In the genomic region with DNA sequence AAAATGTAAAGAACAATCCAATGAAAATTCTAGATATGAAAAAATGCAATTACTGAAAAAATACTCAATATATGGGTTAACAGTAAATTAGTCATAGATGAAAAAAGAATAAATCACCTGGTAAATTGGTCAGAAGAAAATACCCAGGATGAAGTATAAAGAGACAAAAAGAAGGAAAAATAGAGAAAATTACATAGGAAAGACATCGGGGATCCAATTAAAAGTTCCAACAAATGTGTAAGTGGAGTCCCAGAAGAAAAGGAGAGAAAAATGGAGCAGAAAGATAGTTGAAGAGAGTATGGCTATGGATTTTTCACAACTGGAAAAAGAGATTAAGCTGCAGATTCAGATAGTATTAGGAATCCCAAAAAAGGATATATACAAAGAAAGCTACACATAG, we compare ENCODE assay signal across 7 cellular contexts.
"Had no signal": no experiment of that assay in that cellular context is flagged by ENCODE, and none has a peak within 500 bp of the region (broad histone marks: within the 10 kb centered on the region; RNA-seq: fewer than 3 reads in every experiment).

No MANE protein-coding gene starts in this region.

- FAIRE-seq: GM12878, GM12891, GM12892, GM18507, GM19239 had no signal

- DNase-seq: GDM1, GF-D8 had no signal

- H3K4me3 ChIP-seq: GM12878 had no signal

- ATAC-seq: GM12878 had no signal
